Comparison of ENCODE assay signal across 35 cellular contexts in genomic region chr20:61131944-61132343, GRCh38.
A peak's percentile ranks its signal among the peaks of the same experiment; 100 is the strongest.
DNase-seq lines count a peak whose midpoint lies in the region; ATAC-seq, FAIRE-seq and TF ChIP-seq lines count a peak whose summit lies in the region.
"Had no signal": no experiment of that assay in that cellular context is flagged by ENCODE, and none has a peak within 500 bp of the region (broad histone marks: within the 10 kb centered on the region; RNA-seq: fewer than 3 reads in every experiment).

No MANE protein-coding gene starts in this region.

- H3K9me3 ChIP-seq in HepG2 (ENCODE audit: low read length) (no peaks in the 10 kb centered on the region), right lobe of liver (no peaks in the 10 kb centered on the region), RWPE2 (ENCODE audit: severe bottlenecking) (no peaks in the 10 kb centered on the region), neural progenitor cell (ENCODE audit: low read depth) (no peaks in the 10 kb centered on the region)
- H3K9me3 ChIP-seq: A549; BE2C; BLaER1; BLaER1 treated with 17β-estradiol and CSF1 and Interleukin-3, amounts not matched to agents 10 nM and 100 nM; Caco-2 had no signal

- TF ChIP-seq EP300 in HepG2 (IDR thresholded peaks at IDR 0.05; ENCODE audit: low read depth in 2 of 2, low read length in 2 of 2) (no peak), HepG2 (CRISPR knock-in tag; IDR thresholded peaks at IDR 0.05; ENCODE audit: borderline replicate concordance) (no peak)

- TF ChIP-seq CTCF in HepG2 (CRISPR knock-in tag; IDR thresholded peaks at IDR 0.05) (no peak), right lobe of liver (IDR thresholded peaks at IDR 0.05) (no peak), RWPE2 (IDR thresholded peaks at IDR 0.05; ENCODE audit: poor library complexity, severe bottlenecking) (no peak), neural progenitor cell (IDR thresholded peaks at IDR 0.05) (no peak)

- H3K27ac ChIP-seq in HepG2 (ENCODE audit: extremely low read length, insufficient read depth, low read length) (no peak overlapping the region), right lobe of liver (no peak overlapping the region), RWPE2 (ENCODE audit: poor library complexity, severe bottlenecking) (no peak overlapping the region), neural progenitor cell (no peak overlapping the region)
- H3K27ac ChIP-seq: 22Rv1; A549; BLaER1; BLaER1 treated with 17β-estradiol and CSF1 and Interleukin-3, amounts not matched to agents 10 nM and 100 nM; C4-2B had no signal

- no peak for TF ChIP-seq RAD21 in HepG2 (CRISPR knock-in tag; IDR thresholded peaks at IDR 0.05)

- TF ChIP-seq POLR2A in HepG2 (IDR thresholded peaks at IDR 0.05; ENCODE audit: insufficient read depth in 1 of 2, low read depth in 2 of 2, low read length in 2 of 2) (no peak), right lobe of liver (IDR thresholded peaks at IDR 0.05) (no peak)

- intact Hi-C loops in HepG2 (cut with micrococcal nuclease; ENCODE audit: unreplicated experiment) (loop anchor here (5.0 kb wide), 1 partner anchor 575 kb away; no protein-coding TSS in a partner anchor), right lobe of liver (cut with DNase I) (no loop called here)

- WGBS in HepG2 (ENCODE audit: low lambda C conversion rate) = 12% methylated on average over 9 of the region's 9 CpGs
- WGBS in right lobe of liver (ENCODE audit: insufficient coverage, low coverage, low lambda C conversion rate, missing lambda C conversion rate) = 70% methylated on average over 9 of the region's 9 CpGs

- peaks cover 2% of the 10 kb centered on the region for H3K9me3 Mint-ChIP-seq in neural progenitor cell
- H3K9me3 Mint-ChIP-seq: CD4-positive, alpha-beta memory T cell; CD4-positive, alpha-beta T cell; CD8-positive, alpha-beta T cell had no signal

- H3K4me1 ChIP-seq in HepG2 (ENCODE audit: insufficient read depth, low read length) (no peaks in the 10 kb centered on the region), right lobe of liver (no peaks in the 10 kb centered on the region), RWPE2 (ENCODE audit: insufficient read depth, poor library complexity, severe bottlenecking) (peaks cover 13% of the 10 kb centered on the region), neural progenitor cell (peaks cover 30% of the 10 kb centered on the region)
- H3K4me1 ChIP-seq: BE2C; BLaER1; BLaER1 treated with 17β-estradiol and CSF1 and Interleukin-3, amounts not matched to agents 10 nM and 100 nM; Caco-2 had no signal

- peaks cover 14% of the 10 kb centered on the region for H3K27me3 Mint-ChIP-seq in neural progenitor cell (ENCODE audit: insufficient read depth, low read depth)
- H3K27me3 Mint-ChIP-seq: B cell; CD4-positive, CD25-positive, alpha-beta regulatory T cell had no signal

- H3K79me2 ChIP-seq in HepG2 (ENCODE audit: insufficient read depth, low read length) (no peaks in the 10 kb centered on the region), neural progenitor cell (ENCODE audit: low read depth) (no peaks in the 10 kb centered on the region)

- H3K4me1 Mint-ChIP-seq in neural progenitor cell = peaks cover 66% of the 10 kb centered on the region
- H3K4me1 Mint-ChIP-seq: B cell; CD14-positive monocyte; CD8-positive, alpha-beta memory T cell had no signal

- DNase-seq in HepG2 (ENCODE audit: low spot score) (no peak), right lobe of liver (no peak), RWPE2 (ENCODE audit: low spot score) (peak; percentile 59), neural progenitor cell (ENCODE audit: low spot score) (no peak), dermis blood vessel endothelial cell (no peak)
- DNase-seq: 8988T; ACHN; AML-193; BE2C; C1 segment of cervical spinal cord; Caco-2; Calu3; CD4-positive, alpha-beta memory T cell; CD4-positive, alpha-beta T cell; CD4-positive, CD25-positive, alpha-beta regulatory T cell; CD8-positive, alpha-beta memory T cell; CD8-positive, alpha-beta T cell; COR-L47; DMS 273 treated with DMSO at 0.1 percent for 48 hours; DMS153; DMS53; DMS79; DMS79 treated with DMSO at 0.1 percent for 48 hours; DND-41; EL had no signal

- BruUV-seq in HepG2 (replicated peaks; lab: Mats Ljungman, UMichigan) = no TSS peak

- peaks cover 21% of the 10 kb centered on the region for H3F3A ChIP-seq in neural progenitor cell (ENCODE audit: low read depth)

- FAIRE-seq in HepG2 (lab: Jason Lieb, UNC) = no peak
- FAIRE-seq: A204.1, A549, D721Med had no signal

- H3K4me3 ChIP-seq in HepG2 (replicated peaks in 1 of 3; ENCODE audit: insufficient read depth in 1 of 3, low read depth in 2 of 3, low read length in 3 of 3) = no peak overlapping the region
- no peak overlapping the region for H3K4me3 ChIP-seq in right lobe of liver
- H3K4me3 ChIP-seq in RWPE2 (ENCODE audit: severe bottlenecking) = no peak overlapping the region
- no peak overlapping the region for H3K4me3 ChIP-seq in neural progenitor cell
- H3K4me3 ChIP-seq: A549; BLaER1; BLaER1 treated with 17β-estradiol and CSF1 and Interleukin-3, amounts not matched to agents 10 nM and 100 nM had no signal

- ATAC-seq in HepG2 = no peak
- no peak for ATAC-seq in right lobe of liver
- ATAC-seq in RWPE2 (ENCODE audit: low read depth) = no peak
- ATAC-seq in HG03095 (IDR thresholded peaks at IDR 0.05; ENCODE audit: unreplicated experiment) = no peak
- ATAC-seq: A549; CD8-positive, alpha-beta T cell had no signal

- H3K4me2 ChIP-seq in HepG2 (ENCODE audit: low read depth, low read length) (no peak overlapping the region), neural progenitor cell (no peak overlapping the region)
- H3K4me2 ChIP-seq: A549; BLaER1; BLaER1 treated with 17β-estradiol and CSF1 and Interleukin-3, amounts not matched to agents 10 nM and 100 nM had no signal

- H3K36me3 Mint-ChIP-seq in neural progenitor cell = peaks cover 4% of the 10 kb centered on the region
- H3K36me3 Mint-ChIP-seq: CD14-positive monocyte; CD4-positive, alpha-beta memory T cell; CD4-positive, CD25-positive, alpha-beta regulatory T cell; CD8-positive, alpha-beta memory T cell; CD8-positive, alpha-beta T cell had no signal

- peak overlapping the region; percentile 51 for H3K4me3 Mint-ChIP-seq in neural progenitor cell
- H3K4me3 Mint-ChIP-seq: B cell; CD14-positive monocyte; CD4-positive, alpha-beta memory T cell; CD4-positive, alpha-beta T cell; CD4-positive, CD25-positive, alpha-beta regulatory T cell; CD8-positive, alpha-beta memory T cell; CD8-positive, alpha-beta T cell had no signal

- H3K9ac ChIP-seq in HepG2 (ENCODE audit: insufficient read depth, low read depth, low read length) = no peak overlapping the region
- no peak overlapping the region for H3K9ac ChIP-seq in neural progenitor cell
- H3K9ac ChIP-seq: BLaER1; BLaER1 treated with 17β-estradiol and CSF1 and Interleukin-3, amounts not matched to agents 10 nM and 100 nM had no signal

- in situ Hi-C loops in HepG2 (cut with HindIII; ENCODE audit: extremely low pct_ligation_motif_present, low pct_unique_long_range_greater_than_20kb) = no loop called here

- no peaks in the 10 kb centered on the region for H3K36me3 ChIP-seq in HepG2 (replicated peaks in 1 of 2; ENCODE audit: control insufficient read depth in 1 of 2, insufficient read depth in 2 of 2, low read length in 2 of 2)
- H3K36me3 ChIP-seq in right lobe of liver = no peaks in the 10 kb centered on the region
- no peaks in the 10 kb centered on the region for H3K36me3 ChIP-seq in RWPE2 (ENCODE audit: low read depth)
- H3K36me3 ChIP-seq in neural progenitor cell = no peaks in the 10 kb centered on the region
- H3K36me3 ChIP-seq: BE2C; BLaER1; BLaER1 treated with 17β-estradiol and CSF1 and Interleukin-3, amounts not matched to agents 10 nM and 100 nM had no signal

- H4K20me1 ChIP-seq in HepG2 (ENCODE audit: insufficient read depth, low read length) = no peaks in the 10 kb centered on the region
- peaks cover 5% of the 10 kb centered on the region for H4K20me1 ChIP-seq in neural progenitor cell (ENCODE audit: low read depth)
- H4K20me1 ChIP-seq: BLaER1; BLaER1 treated with 17β-estradiol and CSF1 and Interleukin-3, amounts not matched to agents 10 nM and 100 nM had no signal

- H3K27ac Mint-ChIP-seq in neural progenitor cell = no peak overlapping the region
- H3K27ac Mint-ChIP-seq: B cell; CD4-positive, alpha-beta T cell; CD4-positive, CD25-positive, alpha-beta regulatory T cell; CD8-positive, alpha-beta memory T cell; CD8-positive, alpha-beta T cell had no signal

- CTCF ChIA-PET in HepG2 (lab: Yijun Ruan, JAX; ENCODE audit: low intra/inter-chr PET ratio, low total read pairs) = no interaction called here

- no peak overlapping the region for H2AFZ ChIP-seq in HepG2 (ENCODE audit: low read length)
- H2AFZ ChIP-seq in neural progenitor cell (replicated peaks) = no peak overlapping the region

- H3K27me3 ChIP-seq in HepG2 (ENCODE audit: control insufficient read depth in 1 of 2, insufficient read depth in 2 of 2, low read length in 2 of 2) (peaks cover 3 to 43% of the 10 kb centered on the region in 2 experiments; a peak in 3 of 5 replicates), right lobe of liver (no peaks in the 10 kb centered on the region), RWPE2 (ENCODE audit: insufficient read depth, poor library complexity, severe bottlenecking) (peaks cover 36% of the 10 kb centered on the region), neural progenitor cell (peaks cover 5% of the 10 kb centered on the region)
- H3K27me3 ChIP-seq: BE2C, BLaER1 had no signal

- POLR2A ChIA-PET in HepG2 (lab: Yijun Ruan, JAX) = no interaction called here

TF ChIP-seq in HepG2, 621 proteins besides CTCF, POLR2A, EP300 and RAD21:
- TF ChIP-seq CREB1 (IDR thresholded peaks at IDR 0.05) = peak; percentile 50
- TF ChIP-seq CREB1 (CRISPR knock-in tag; IDR thresholded peaks at IDR 0.05) = no peak
- TF ChIP-seq BRD4 (CRISPR knock-in tag; IDR thresholded peaks at IDR 0.05) = no peak
TF ChIP-seq in HepG2: peak in this region for 1.
